9 cellular contexts compared by ENCODE assay signal in the genomic region with DNA sequence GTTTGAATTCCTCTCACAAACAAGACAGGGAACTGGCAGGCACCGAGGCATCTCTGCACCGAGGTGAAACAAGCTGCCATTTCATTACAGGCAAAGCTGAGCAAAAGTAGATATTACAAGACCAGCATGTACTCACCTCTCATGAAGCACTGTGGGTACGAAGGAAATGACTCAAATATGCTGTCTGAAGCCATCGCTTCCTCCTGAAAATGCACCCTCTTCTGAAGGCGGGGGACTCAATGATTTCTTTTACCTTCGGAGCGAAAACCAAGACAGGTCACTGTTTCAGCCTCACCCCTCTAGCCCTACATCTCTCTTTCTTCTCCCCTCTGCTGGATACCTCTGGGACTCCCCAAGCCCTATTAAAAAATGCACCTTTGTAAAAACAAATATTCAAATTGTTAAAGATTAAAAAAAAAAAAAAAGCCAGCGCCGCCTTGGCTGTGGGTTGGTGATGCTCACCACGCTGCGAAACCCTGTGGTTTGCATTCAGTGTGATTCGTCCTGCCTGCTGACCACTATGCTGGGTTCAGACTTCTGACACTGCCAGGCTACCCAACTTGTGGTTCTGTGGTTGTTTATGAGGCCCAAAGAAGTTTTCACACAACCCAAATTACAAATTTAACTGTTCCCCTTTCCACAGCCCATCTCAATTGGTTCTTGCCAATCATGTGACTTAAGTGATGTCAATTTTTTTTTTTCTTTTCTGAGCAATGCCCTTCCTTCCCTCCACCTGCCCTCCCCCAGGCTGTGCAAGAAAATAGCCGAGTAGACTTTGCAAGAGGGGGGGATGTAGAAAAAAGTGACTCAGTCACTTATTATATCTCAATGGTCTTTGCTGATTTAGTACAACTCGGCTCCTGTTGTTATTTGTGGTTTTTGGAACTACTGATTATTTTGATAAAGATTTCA. TPM values are rescaled to one million over a fixed set of nuclear protein-coding genes. Genes with fewer than 3 reads are reported as not detected.
DNase-seq lines count a peak whose midpoint lies in the region; ATAC-seq and TF ChIP-seq lines count a peak whose summit lies in the region.
"Had no signal": no experiment of that assay in that cellular context is flagged by ENCODE, and none has a peak within 500 bp of the region (broad histone marks: within the 10 kb centered on the region; RNA-seq: fewer than 3 reads in every experiment).

Gene RUNX1 (minus strand): TSS at position 597 of the 912 bp plus-strand sequence.

- H3K4me1 ChIP-seq in right atrium auricular region: peaks cover 0 to 27% of the 10 kb centered on the region in 2 donors

- H3K27ac Mint-ChIP-seq in activated naive CD4-positive, alpha-beta T cell treated with anti-CD3 and anti-CD28 coated beads, Interleukin-2, amount 50 U/mL, for 72 hours: peak within 1 kb of the TSS; percentile 99

- H3K27ac ChIP-seq in right atrium auricular region: peak within 1 kb of the TSS in 1 of 2 donors; percentile 36
- H3K27ac ChIP-seq: C4-2B had no signal

- intact Hi-C loops in Right ventricle myocardium inferior (cut with DNase I): no loop called here

- TF ChIP-seq CTCF in right atrium auricular region (IDR thresholded peaks at IDR 0.05): no peak

- no peaks in the 10 kb centered on the region for H3K36me3 ChIP-seq in right atrium auricular region

- H3K4me3 ChIP-seq in right atrium auricular region: peak within 1 kb of the TSS in 1 of 2 donors; percentile 23

- DNase-seq in Right ventricle myocardium inferior (ENCODE audit: missing footprints) (no peak), right atrium auricular region (ENCODE audit: low spot score) (no peak), hepatic stellate cell (ENCODE audit: low spot score) (peak; percentile 35), NCI-H2029 treated with DMSO at 0.1 percent for 48 hours (lab: John Stamatoyannopoulos, UW) (no peak)
- DNase-seq in activated naive CD4-positive, alpha-beta T cell treated with anti-CD3 and anti-CD28 coated beads, Interleukin-2, amount 50 U/mL, for 72 hours (ENCODE audit: low spot score in 2 of 2): peak; percentile 65 to 89
- peak; percentile 59 for DNase-seq in stimulated activated CD4-positive, alpha-beta T cell treated with anti-CD3 and anti-CD28 coated beads, Interleukin-4, amount 100 ng/mL, for 1 hour

- H3K27me3 ChIP-seq in right atrium auricular region: no peaks in the 10 kb centered on the region

- no peaks in the 10 kb centered on the region for H3K9me3 ChIP-seq in right atrium auricular region

- peaks cover 0 to 16% of the 10 kb centered on the region in 2 donors for H3K36me3 Mint-ChIP-seq in activated naive CD4-positive, alpha-beta T cell treated with anti-CD3 and anti-CD28 coated beads, Interleukin-2, amount 50 U/mL, for 72 hours

- ATAC-seq in Right ventricle myocardium inferior (peak; percentile 20), HG03175 (IDR thresholded peaks at IDR 0.05; ENCODE audit: unreplicated experiment) (peak; percentile 56), SK-N-SH treated with all-trans-retinoic acid at 6 μM for 48 hours (peak; percentile 33)
- peak; percentile 57 to 73 for ATAC-seq in activated naive CD4-positive, alpha-beta T cell treated with anti-CD3 and anti-CD28 coated beads, Interleukin-2, amount 50 U/mL, for 72 hours

- no peaks in the 10 kb centered on the region for H3K9me3 Mint-ChIP-seq in activated naive CD4-positive, alpha-beta T cell treated with anti-CD3 and anti-CD28 coated beads, Interleukin-2, amount 50 U/mL, for 72 hours

TF ChIP-seq in SK-N-SH treated with all-trans-retinoic acid at 6 μM for 48 hours, 23 proteins besides CTCF, POLR2A, EP300 and RAD21:
- TF ChIP-seq ZNF8 (CRISPR knock-in tag; IDR thresholded peaks at IDR 0.05) (no peak), SNAI2 (CRISPR knock-in tag; IDR thresholded peaks at IDR 0.05) (no peak), CSDC2 (CRISPR knock-in tag; IDR thresholded peaks at IDR 0.05) (no peak), TCF4 (CRISPR knock-in tag; IDR thresholded peaks at IDR 0.05; ENCODE audit: borderline replicate concordance) (no peak), ZNF70 (CRISPR knock-in tag; IDR thresholded peaks at IDR 0.05) (no peak), OSR1 (CRISPR knock-in tag; IDR thresholded peaks at IDR 0.05) (no peak), ZNF565 (CRISPR knock-in tag; conservative IDR thresholded peaks at IDR 0.05; ENCODE audit: low read depth) (no peak)
- TF ChIP-seq, protein P1, sequence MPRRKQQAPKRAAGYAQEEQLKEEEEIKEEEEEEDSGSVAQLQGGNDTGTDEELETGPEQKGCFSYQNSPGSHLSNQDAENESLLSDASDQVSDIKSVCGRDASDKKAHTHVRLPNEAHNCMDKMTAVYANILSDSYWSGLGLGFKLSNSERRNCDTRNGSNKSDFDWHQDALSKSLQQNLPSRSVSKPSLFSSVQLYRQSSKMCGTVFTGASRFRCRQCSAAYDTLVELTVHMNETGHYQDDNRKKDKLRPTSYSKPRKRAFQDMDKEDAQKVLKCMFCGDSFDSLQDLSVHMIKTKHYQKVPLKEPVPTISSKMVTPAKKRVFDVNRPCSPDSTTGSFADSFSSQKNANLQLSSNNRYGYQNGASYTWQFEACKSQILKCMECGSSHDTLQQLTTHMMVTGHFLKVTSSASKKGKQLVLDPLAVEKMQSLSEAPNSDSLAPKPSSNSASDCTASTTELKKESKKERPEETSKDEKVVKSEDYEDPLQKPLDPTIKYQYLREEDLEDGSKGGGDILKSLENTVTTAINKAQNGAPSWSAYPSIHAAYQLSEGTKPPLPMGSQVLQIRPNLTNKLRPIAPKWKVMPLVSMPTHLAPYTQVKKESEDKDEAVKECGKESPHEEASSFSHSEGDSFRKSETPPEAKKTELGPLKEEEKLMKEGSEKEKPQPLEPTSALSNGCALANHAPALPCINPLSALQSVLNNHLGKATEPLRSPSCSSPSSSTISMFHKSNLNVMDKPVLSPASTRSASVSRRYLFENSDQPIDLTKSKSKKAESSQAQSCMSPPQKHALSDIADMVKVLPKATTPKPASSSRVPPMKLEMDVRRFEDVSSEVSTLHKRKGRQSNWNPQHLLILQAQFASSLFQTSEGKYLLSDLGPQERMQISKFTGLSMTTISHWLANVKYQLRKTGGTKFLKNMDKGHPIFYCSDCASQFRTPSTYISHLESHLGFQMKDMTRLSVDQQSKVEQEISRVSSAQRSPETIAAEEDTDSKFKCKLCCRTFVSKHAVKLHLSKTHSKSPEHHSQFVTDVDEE (CRISPR knock-in tag; IDR thresholded peaks at IDR 0.05): no peak
- TF ChIP-seq, protein P2, sequence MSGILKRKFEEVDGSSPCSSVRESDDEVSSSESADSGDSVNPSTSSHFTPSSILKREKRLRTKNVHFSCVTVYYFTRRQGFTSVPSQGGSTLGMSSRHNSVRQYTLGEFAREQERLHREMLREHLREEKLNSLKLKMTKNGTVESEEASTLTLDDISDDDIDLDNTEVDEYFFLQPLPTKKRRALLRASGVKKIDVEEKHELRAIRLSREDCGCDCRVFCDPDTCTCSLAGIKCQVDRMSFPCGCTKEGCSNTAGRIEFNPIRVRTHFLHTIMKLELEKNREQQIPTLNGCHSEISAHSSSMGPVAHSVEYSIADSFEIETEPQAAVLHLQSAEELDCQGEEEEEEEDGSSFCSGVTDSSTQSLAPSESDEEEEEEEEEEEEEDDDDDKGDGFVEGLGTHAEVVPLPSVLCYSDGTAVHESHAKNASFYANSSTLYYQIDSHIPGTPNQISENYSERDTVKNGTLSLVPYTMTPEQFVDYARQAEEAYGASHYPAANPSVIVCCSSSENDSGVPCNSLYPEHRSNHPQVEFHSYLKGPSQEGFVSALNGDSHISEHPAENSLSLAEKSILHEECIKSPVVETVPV (CRISPR knock-in tag; IDR thresholded peaks at IDR 0.05): no peak
TF ChIP-seq in SK-N-SH treated with all-trans-retinoic acid at 6 μM for 48 hours: peak in this region for 0.

RNA-seq across cellular contexts. Expression of gene RUNX1, which starts in this region (rescaled TPM):
- total RNA-seq in Right ventricle myocardium inferior: 1.8 TPM
- total RNA-seq in right atrium auricular region: 1 to 10 TPM; 3.8 to 7.6 TPM
- 10 to 100 TPM; 44.9 to 80.4 TPM for total RNA-seq in activated naive CD4-positive, alpha-beta T cell treated with anti-CD3 and anti-CD28 coated beads, Interleukin-2, amount 50 U/mL, for 72 hours

Comparison
In these comparisons a context has a peak if more than half of its experiments do, and no peak if none do; other contexts are left out.
1. RNA of gene RUNX1 (total RNA-seq): 44.9 to 80.4 TPM in activated naive CD4-positive, alpha-beta T cell treated with anti-CD3 and anti-CD28 coated beads, Interleukin-2, amount 50 U/mL, for 72 hours; 3.8 to 7.6 TPM in right atrium auricular region and 1.8 TPM in Right ventricle myocardium inferior (single experiment); every median in the first group is over 4 times any median in the second.
2. DNase-seq: peak in activated naive CD4-positive, alpha-beta T cell treated with anti-CD3 and anti-CD28 coated beads, Interleukin-2, amount 50 U/mL, for 72 hours (2 of 2), hepatic stellate cell (single experiment) and stimulated activated CD4-positive, alpha-beta T cell treated with anti-CD3 and anti-CD28 coated beads, Interleukin-4, amount 100 ng/mL, for 1 hour (single experiment); none in Right ventricle myocardium inferior (single experiment), right atrium auricular region (single experiment) and NCI-H2029 treated with DMSO at 0.1 percent for 48 hours (single experiment).
3. Peak in every context shown above with its lines, with median percentiles within 50 percentile points of each other: ATAC-seq.